ENCODE assay signal across 8 cellular contexts in the genomic region with DNA sequence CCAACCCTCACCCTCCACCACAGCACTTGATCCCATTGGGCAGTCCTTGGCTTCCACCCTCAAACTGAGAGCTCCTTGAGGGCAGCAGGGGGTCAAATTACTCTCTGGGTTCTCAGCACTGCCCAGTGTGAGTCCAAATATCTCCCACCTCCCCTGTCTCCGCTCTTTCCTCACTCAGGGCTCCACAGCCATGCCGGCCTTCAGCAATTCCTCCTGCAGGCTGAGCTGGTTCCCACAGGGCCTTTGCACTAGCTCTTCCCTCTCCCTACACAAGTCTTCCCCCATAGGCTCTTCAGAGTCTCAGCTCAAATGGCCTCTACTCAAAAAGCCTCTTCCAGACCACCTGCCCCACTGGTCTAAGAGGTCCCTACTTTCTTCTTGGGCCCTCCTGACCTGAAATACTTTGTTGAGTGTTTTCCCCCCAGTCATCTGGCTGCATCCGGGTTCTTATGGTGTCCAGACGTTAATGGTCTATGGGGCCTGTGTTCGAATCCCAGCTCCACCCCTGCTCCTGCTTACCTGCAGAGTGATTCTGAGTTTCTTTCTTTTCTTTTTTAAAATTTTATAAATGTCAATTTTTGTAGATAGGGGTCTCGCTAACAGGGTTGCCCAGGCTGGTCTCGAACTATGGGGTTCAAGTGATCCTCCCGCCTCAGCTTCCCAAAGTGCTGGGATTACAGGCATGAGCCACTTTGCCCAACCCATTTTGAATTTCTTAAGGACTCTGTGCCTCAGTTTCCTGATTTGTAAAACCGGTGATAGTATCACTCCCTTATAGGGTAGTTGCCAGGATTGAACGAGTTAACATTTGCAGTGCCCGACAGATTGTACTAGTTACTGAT. TPM values are rescaled to one million over a fixed set of nuclear protein-coding genes. Genes with fewer than 3 reads are reported as not detected.
DNase-seq lines count a peak whose midpoint lies in the region; ATAC-seq, FAIRE-seq and TF ChIP-seq lines count a peak whose summit lies in the region.

No MANE protein-coding gene starts in this region.

- H3K36me3 ChIP-seq in GM23338 (ENCODE audit: insufficient read depth) = no peaks in the 10 kb centered on the region
- H3K36me3 ChIP-seq in gastroesophageal sphincter = no peaks in the 10 kb centered on the region
- H3K36me3 ChIP-seq in gastrocnemius medialis = no peaks in the 10 kb centered on the region

- no peaks in the 10 kb centered on the region; the same call in 1 of the 2 replicates for H4K20me1 ChIP-seq in GM23338 (replicated peaks; ENCODE audit: insufficient read depth)

- H3K27me3 ChIP-seq in GM23338 (ENCODE audit: insufficient read depth) (peaks cover 17% of the 10 kb centered on the region), gastroesophageal sphincter (no peaks in the 10 kb centered on the region), gastrocnemius medialis (peaks cover 7 to 15% (median 13%) of the 10 kb centered on the region in 3 donors)

- intact Hi-C loops in gastrocnemius medialis (cut with DNase I; ENCODE audit: low total_unique reads) = no loop called here

- no peak for TF ChIP-seq EP300 in gastroesophageal sphincter (IDR thresholded peaks at IDR 0.05)

- no peak for FAIRE-seq in GM12891 (lab: Jason Lieb, UNC)

- no peak for DNase-seq in GM23338 (ENCODE audit: low spot score)
- no peak for DNase-seq in gastrocnemius medialis
- DNase-seq in GM12891 (ENCODE audit: insufficient read length, low spot score) = no peak
- no peak for DNase-seq in KG1 (lab: John Stamatoyannopoulos, UW)
- DNase-seq in left lobe of liver (ENCODE audit: low spot score) = no peak
- DNase-seq in HuH-7 (ENCODE audit: low spot score) = no peak

- H3K9me3 Mint-ChIP-seq in GM23338 = no peaks in the 10 kb centered on the region; the same call in 2 of the 3 replicates

- H3K27ac ChIP-seq in GM23338 (ENCODE audit: low read depth) = no peak overlapping the region
- H3K27ac ChIP-seq in gastroesophageal sphincter = peak overlapping the region; percentile 94 to 99 (median 96)
- H3K27ac ChIP-seq in gastrocnemius medialis = peak overlapping the region; percentile 78 to 88 (median 82)

- peak overlapping the region; percentile 97 for H2AFZ ChIP-seq in GM23338

- TF ChIP-seq CTCF in GM23338 (conservative IDR thresholded peaks at IDR 0.05; ENCODE audit: low read depth in 2 of 2) (no peak), WI38 (IDR thresholded peaks at IDR 0.05; ENCODE audit: low read depth, low read length) (no peak), gastroesophageal sphincter (IDR thresholded peaks at IDR 0.05) (no peak), gastrocnemius medialis (IDR thresholded peaks at IDR 0.05 in 4 of 5, conservative IDR thresholded peaks at IDR 0.05 in 1 of 5) (no peak)

- 71 to 72% methylated on average over 5 to 10 of the region's 11 CpGs for WGBS in gastroesophageal sphincter (ENCODE audit: low coverage in 1 of 2), 2 donors

- H3K9me3 ChIP-seq in gastroesophageal sphincter = no peaks in the 10 kb centered on the region
- peaks cover 0 to 6% (median 0%) of the 10 kb centered on the region in 3 donors for H3K9me3 ChIP-seq in gastrocnemius medialis

- in situ Hi-C loops in gastrocnemius medialis (cut with MboI; ENCODE audit: low sequenced_read_pairs in 4 of 4) = loop anchor here in 1 of 4 donors (25.0 kb wide), 1 partner anchor 100 kb away; a partner anchor contains a TSS

- peaks cover 8% of the 10 kb centered on the region; the same call in 1 of the 2 replicates for H3K79me2 ChIP-seq in GM23338 (replicated peaks; ENCODE audit: insufficient read depth)

- peak overlapping the region; percentile 86 for H3K4me3 ChIP-seq in GM23338
- peak overlapping the region; percentile 87 for H3K4me3 ChIP-seq in WI38 (ENCODE audit: low read depth, low read length)
- H3K4me3 ChIP-seq in gastroesophageal sphincter = peak overlapping the region; percentile 76 to 97
- H3K4me3 ChIP-seq in gastrocnemius medialis = peak overlapping the region; percentile 59 to 73 (median 66)

- ATAC-seq in GM23338 (no peak), gastroesophageal sphincter (no peak), gastrocnemius medialis (no peak), left lobe of liver (no peak)

- H3K27me3 Mint-ChIP-seq in GM23338 (ENCODE audit: insufficient read depth, low read depth, poor library complexity) = peaks cover 10% of the 10 kb centered on the region

- H3K4me1 Mint-ChIP-seq in GM23338 = peaks cover 23% of the 10 kb centered on the region

- no peak overlapping the region for H3K27ac Mint-ChIP-seq in GM23338

- peak overlapping the region; percentile 83 for H3K4me3 Mint-ChIP-seq in GM23338

- peak overlapping the region; percentile 92 for H3K4me2 ChIP-seq in GM23338

- no peak for TF ChIP-seq POLR2A in gastroesophageal sphincter (IDR thresholded peaks at IDR 0.05)
- TF ChIP-seq POLR2A in gastrocnemius medialis (IDR thresholded peaks at IDR 0.05) = no peak
- TF ChIP-seq POLR2A in GM12891 (IDR thresholded peaks at IDR 0.05; ENCODE audit: low read depth, low read length) = no peak

- H3F3A ChIP-seq in GM23338 (replicated peaks; ENCODE audit: low read depth) = 0 out of 2 replicates have a peak, but pooled peaks cover 2% of the 10 kb centered on the region

- H3K9me2 ChIP-seq in GM23338 (ENCODE audit: insufficient read depth) = no peaks in the 10 kb centered on the region

- H3K4me1 ChIP-seq in GM23338 (ENCODE audit: insufficient read depth) (peaks cover 12% of the 10 kb centered on the region), gastroesophageal sphincter (peaks cover 0 to 44% (median 25%) of the 10 kb centered on the region in 3 donors), gastrocnemius medialis (peaks cover 8% of the 10 kb centered on the region in 2 donors)

- H3K36me3 Mint-ChIP-seq in GM23338 (ENCODE audit: low read depth) = no peaks in the 10 kb centered on the region; the same call in 1 of the 3 replicates

TF ChIP-seq in GM23338, 12 proteins besides CTCF, POLR2A, EP300 and RAD21:
- TF ChIP-seq, protein P1, sequence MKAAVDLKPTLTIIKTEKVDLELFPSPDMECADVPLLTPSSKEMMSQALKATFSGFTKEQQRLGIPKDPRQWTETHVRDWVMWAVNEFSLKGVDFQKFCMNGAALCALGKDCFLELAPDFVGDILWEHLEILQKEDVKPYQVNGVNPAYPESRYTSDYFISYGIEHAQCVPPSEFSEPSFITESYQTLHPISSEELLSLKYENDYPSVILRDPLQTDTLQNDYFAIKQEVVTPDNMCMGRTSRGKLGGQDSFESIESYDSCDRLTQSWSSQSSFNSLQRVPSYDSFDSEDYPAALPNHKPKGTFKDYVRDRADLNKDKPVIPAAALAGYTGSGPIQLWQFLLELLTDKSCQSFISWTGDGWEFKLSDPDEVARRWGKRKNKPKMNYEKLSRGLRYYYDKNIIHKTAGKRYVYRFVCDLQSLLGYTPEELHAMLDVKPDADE (IDR thresholded peaks at IDR 0.05) = no peak
TF ChIP-seq in GM23338: peak in this region for 0.

TF ChIP-seq in GM12891, 5 proteins besides CTCF, POLR2A, EP300 and RAD21:
- TF ChIP-seq PAX5 (IDR thresholded peaks at IDR 0.05; ENCODE audit: insufficient read depth, low read length, severe bottlenecking) (no peak), POU2F2 (IDR thresholded peaks at IDR 0.05; ENCODE audit: low read depth, low read length) (no peak), SPI1 (IDR thresholded peaks at IDR 0.05; ENCODE audit: low read depth, low read length) (no peak), TAF1 (IDR thresholded peaks at IDR 0.05; ENCODE audit: low read depth, low read length) (no peak), POLR2AphosphoS5 (IDR thresholded peaks at IDR 0.05; ENCODE audit: low read depth, low read length) (no peak)

RNA-seq across cellular contexts. Expression of a gene that starts 1.0 kb away (rescaled TPM):
- 16.9 and 17.6 TPM in 2 replicates for total RNA-seq in GM23338 (2014; rRNA removed; shearing (Covaris generic))
- 5.6 and 6.4 TPM in 2 replicates for polyA plus RNA-seq in GM23338 (2016; fragmentation: Nextera tagmentation; extraction: Ambion mirVana)
- total RNA-seq in gastroesophageal sphincter (100 to 1,000 TPM in 2 of 4 donors, 10 to 100 TPM in 2; 72.3 to 212 (median 110) TPM), gastrocnemius medialis (1 to 10 TPM; 4.5 to 7.4 (median 6.5) TPM), left lobe of liver (51.4 TPM)
- 20.9 TPM for polyA plus RNA-seq in GM12891 (2012; ENCODE audit: low read depth, missing spikeins)

RNA-seq across cellular contexts. Expression of a gene that starts 44.2 kb away (rescaled TPM):
- 30.6 and 33.9 TPM in 2 replicates for total RNA-seq in GM23338 (2014; rRNA removed; shearing (Covaris generic))
- 47.2 and 50.8 TPM in 2 replicates for polyA plus RNA-seq in GM23338 (2016; fragmentation: Nextera tagmentation; extraction: Ambion mirVana)
- total RNA-seq in gastroesophageal sphincter (10 to 100 TPM; 48.4 to 66.0 (median 63.3) TPM), gastrocnemius medialis (10 to 100 TPM; 20.2 to 29.1 (median 22.0) TPM), left lobe of liver (27.9 TPM)
- 81.9 TPM for polyA plus RNA-seq in GM12891 (2012; ENCODE audit: low read depth, missing spikeins)
